Comparison of ENCODE assay signal across 23 cellular contexts in the genomic region with DNA sequence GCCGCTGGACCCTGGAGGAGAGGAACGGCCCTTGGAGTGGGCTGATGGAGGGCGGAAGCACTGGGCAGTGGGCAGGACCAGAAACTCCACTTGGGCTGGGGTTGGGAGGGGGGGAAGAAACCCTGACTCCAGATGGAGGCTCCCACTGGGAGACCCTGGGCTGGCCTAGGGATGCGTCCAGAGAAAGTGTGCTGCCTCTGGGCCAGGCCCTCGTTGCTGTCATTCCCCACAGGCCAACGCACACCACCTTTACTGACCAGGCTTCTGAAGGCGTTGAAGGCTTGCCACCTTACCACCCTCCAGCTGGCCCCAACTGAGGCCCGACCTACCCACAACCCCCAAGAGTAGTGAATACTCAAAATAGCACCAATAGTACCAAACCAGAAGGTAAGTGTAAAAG. TPM values are rescaled to one million over a fixed set of nuclear protein-coding genes. Genes with fewer than 3 reads are reported as not detected.
A peak's percentile ranks its signal among the peaks of the same experiment; 100 is the strongest.
DNase-seq lines count a peak whose midpoint lies in the region; ATAC-seq, FAIRE-seq and TF ChIP-seq lines count a peak whose summit lies in the region.
"Had no signal": no experiment of that assay in that cellular context is flagged by ENCODE, and none has a peak within 500 bp of the region (broad histone marks: within the 10 kb centered on the region; RNA-seq: fewer than 3 reads in every experiment).

No MANE protein-coding gene starts in this region.

- no peak overlapping the region for H3K9ac ChIP-seq in kidney (ENCODE audit: low read length in 2 of 2)
- H3K9ac ChIP-seq: BLaER1 had no signal

- H3K36me3 ChIP-seq in kidney (ENCODE audit: control insufficient read depth in 1 of 2, insufficient read depth in 2 of 2, low read length in 2 of 2) (peaks cover 7 to 21% of the 10 kb centered on the region in 2 donors), osteoblast (ENCODE audit: insufficient read depth, low read length) (peaks cover 19% of the 10 kb centered on the region)

- H3K4me2 ChIP-seq in osteoblast (ENCODE audit: insufficient read depth, low read length), result no peak overlapping the region
- H3K4me2 ChIP-seq: A549, BLaER1, GM23338 had no signal

- no peak for DNase-seq in activated naive CD8-positive, alpha-beta T cell treated with anti-CD3 and anti-CD28 coated beads, Interleukin-2, amount 50 U/mL, for 24 hours
- no peak for DNase-seq in activated naive CD8-positive, alpha-beta T cell treated with anti-CD3 and anti-CD28 coated beads for 36 hours
- DNase-seq in kidney, result peak; percentile 51
- peak; percentile 39 for DNase-seq in osteoblast (ENCODE audit: insufficient read length, low spot score, missing footprints)
- DNase-seq in AG08396 (ENCODE audit: low spot score), result no peak
- DNase-seq in activated T-cell treated with anti-CD3 and anti-CD28 coated beads, Interleukin-2, amount 50 U/mL, for 72 hours, result no peak
- DNase-seq in Kasumi-1 (lab: John Stamatoyannopoulos, UW), result no peak
- DNase-seq: CD4-positive, alpha-beta memory T cell; DMS153; DND-41; EL; H7; HFFc6 had no signal

- H4K20me1 ChIP-seq in osteoblast (ENCODE audit: insufficient read depth, low read length), result no peaks in the 10 kb centered on the region
- H4K20me1 ChIP-seq: BLaER1 had no signal

- H3K27me3 Mint-ChIP-seq in activated naive CD8-positive, alpha-beta T cell treated with anti-CD3 and anti-CD28 coated beads, Interleukin-2, amount 50 U/mL, for 24 hours, result peaks cover 5% of the 10 kb centered on the region
- peaks cover 8% of the 10 kb centered on the region for H3K27me3 Mint-ChIP-seq in activated naive CD8-positive, alpha-beta T cell treated with anti-CD3 and anti-CD28 coated beads for 36 hours
- peaks cover 6% of the 10 kb centered on the region for H3K27me3 Mint-ChIP-seq in activated T-cell treated with anti-CD3 and anti-CD28 coated beads, Interleukin-2, amount 50 U/mL, for 72 hours (ENCODE audit: low read depth)
- H3K27me3 Mint-ChIP-seq: CD4-positive, alpha-beta memory T cell had no signal

- peaks cover 44% of the 10 kb centered on the region for H3K4me1 Mint-ChIP-seq in activated naive CD8-positive, alpha-beta T cell treated with anti-CD3 and anti-CD28 coated beads, Interleukin-2, amount 50 U/mL, for 24 hours
- H3K4me1 Mint-ChIP-seq in activated naive CD8-positive, alpha-beta T cell treated with anti-CD3 and anti-CD28 coated beads for 36 hours, result peaks cover 22% of the 10 kb centered on the region
- H3K4me1 Mint-ChIP-seq in activated T-cell treated with anti-CD3 and anti-CD28 coated beads, Interleukin-2, amount 50 U/mL, for 72 hours (ENCODE audit: low read depth), result peaks cover 65% of the 10 kb centered on the region
- H3K4me1 Mint-ChIP-seq: CD14-positive monocyte, GM23338 had no signal

- H3K27ac ChIP-seq in kidney (ENCODE audit: low read depth in 2 of 2, low read length in 2 of 2) (no peak overlapping the region), osteoblast (ENCODE audit: low read depth, low read length) (no peak overlapping the region)
- H3K27ac ChIP-seq: 22Rv1, A549, BLaER1 had no signal

- no peaks in the 10 kb centered on the region for H3K79me2 ChIP-seq in osteoblast (ENCODE audit: insufficient read depth, low read length)

- H3K4me3 ChIP-seq in kidney (ENCODE audit: low read length in 2 of 2) (no peak overlapping the region), osteoblast (ENCODE audit: insufficient read depth, low read length) (no peak overlapping the region)
- H3K4me3 ChIP-seq: A549, BLaER1, GM23338 had no signal

- H3K27me3 ChIP-seq in osteoblast (ENCODE audit: insufficient read depth, low read length), result no peaks in the 10 kb centered on the region
- H3K27me3 ChIP-seq: BLaER1 had no signal

- H3K4me1 ChIP-seq in kidney (ENCODE audit: control insufficient read depth in 1 of 2, insufficient read depth in 1 of 2, low read depth in 1 of 2, low read length in 2 of 2) (peaks cover 0 to 3% of the 10 kb centered on the region in 2 donors), osteoblast (ENCODE audit: insufficient read depth, low read length) (peaks cover 4% of the 10 kb centered on the region)

- H3K27ac Mint-ChIP-seq in activated naive CD8-positive, alpha-beta T cell treated with anti-CD3 and anti-CD28 coated beads, Interleukin-2, amount 50 U/mL, for 24 hours, result peak overlapping the region; percentile 30
- no peak overlapping the region for H3K27ac Mint-ChIP-seq in activated naive CD8-positive, alpha-beta T cell treated with anti-CD3 and anti-CD28 coated beads for 36 hours
- H3K27ac Mint-ChIP-seq in activated T-cell treated with anti-CD3 and anti-CD28 coated beads, Interleukin-2, amount 50 U/mL, for 72 hours, result no peak overlapping the region
- H3K27ac Mint-ChIP-seq: HFFc6 had no signal

- no peak overlapping the region for H3K4me3 Mint-ChIP-seq in activated naive CD8-positive, alpha-beta T cell treated with anti-CD3 and anti-CD28 coated beads, Interleukin-2, amount 50 U/mL, for 24 hours
- H3K4me3 Mint-ChIP-seq in activated naive CD8-positive, alpha-beta T cell treated with anti-CD3 and anti-CD28 coated beads for 36 hours, result no peak overlapping the region
- H3K4me3 Mint-ChIP-seq in activated T-cell treated with anti-CD3 and anti-CD28 coated beads, Interleukin-2, amount 50 U/mL, for 72 hours, result no peak overlapping the region
- H3K4me3 Mint-ChIP-seq: CD14-positive monocyte, GM23338, HFFc6 had no signal

- no peak overlapping the region for H2AFZ ChIP-seq in osteoblast (ENCODE audit: low read length)
- H2AFZ ChIP-seq: GM23338 had no signal

- no peak for FAIRE-seq in kidney (lab: Jason Lieb, UNC)
- FAIRE-seq: A549, GM12892, GM18507, HTR-8/SVneo had no signal

- H3K36me3 Mint-ChIP-seq in activated naive CD8-positive, alpha-beta T cell treated with anti-CD3 and anti-CD28 coated beads, Interleukin-2, amount 50 U/mL, for 24 hours (ENCODE audit: low read depth), result peaks cover 17% of the 10 kb centered on the region
- H3K36me3 Mint-ChIP-seq in activated naive CD8-positive, alpha-beta T cell treated with anti-CD3 and anti-CD28 coated beads for 36 hours, result peaks cover 14% of the 10 kb centered on the region
- peaks cover 11 to 12% of the 10 kb centered on the region in 2 donors for H3K36me3 Mint-ChIP-seq in activated T-cell treated with anti-CD3 and anti-CD28 coated beads, Interleukin-2, amount 50 U/mL, for 72 hours (ENCODE audit: insufficient read depth in 2 of 2)

- H3K9me3 ChIP-seq in kidney (ENCODE audit: control insufficient read depth in 1 of 2, low read length in 2 of 2) (no peaks in the 10 kb centered on the region), osteoblast (ENCODE audit: low read depth, low read length) (no peaks in the 10 kb centered on the region)
- H3K9me3 ChIP-seq: A549 had no signal

- ATAC-seq in activated naive CD8-positive, alpha-beta T cell treated with anti-CD3 and anti-CD28 coated beads, Interleukin-2, amount 50 U/mL, for 24 hours, result no peak
- ATAC-seq in activated T-cell treated with anti-CD3 and anti-CD28 coated beads, Interleukin-2, amount 50 U/mL, for 72 hours (replicated peaks in 1 of 2), result no peak
- ATAC-seq: A549, HCT116 had no signal

- intact Hi-C loops in kidney (cut with DNase I), result no loop called here

- no peaks in the 10 kb centered on the region for H3K9me3 Mint-ChIP-seq in activated naive CD8-positive, alpha-beta T cell treated with anti-CD3 and anti-CD28 coated beads, Interleukin-2, amount 50 U/mL, for 24 hours
- H3K9me3 Mint-ChIP-seq in activated naive CD8-positive, alpha-beta T cell treated with anti-CD3 and anti-CD28 coated beads for 36 hours, result no peaks in the 10 kb centered on the region
- H3K9me3 Mint-ChIP-seq in activated T-cell treated with anti-CD3 and anti-CD28 coated beads, Interleukin-2, amount 50 U/mL, for 72 hours, result peaks cover 0 to under 1% of the 10 kb centered on the region in 2 donors
- H3K9me3 Mint-ChIP-seq: CD4-positive, alpha-beta memory T cell; GM23338; HFFc6 had no signal

- no peak for TF ChIP-seq CTCF in kidney (IDR thresholded peaks at IDR 0.05; ENCODE audit: borderline replicate concordance, extremely low read depth, insufficient read depth)
- TF ChIP-seq CTCF in osteoblast (IDR thresholded peaks at IDR 0.05; ENCODE audit: extremely low read depth, low read depth, low read length), result no peak

RNA-seq across cellular contexts. Expression of a gene that starts 8.4 kb away (rescaled TPM):
- total RNA-seq in activated naive CD8-positive, alpha-beta T cell treated with anti-CD3 and anti-CD28 coated beads for 36 hours, result 1 to 10 TPM; 1.3 to 1.6 TPM
- 0.66 TPM for total RNA-seq in kidney
- not detected for polyA plus RNA-seq in kidney (ENCODE audit: insufficient read depth, low read depth, low replicate concordance)
- 0.29 and 0.36 TPM in 2 replicates for total RNA-seq in osteoblast
- 10 to 100 TPM; 12.9 to 14.9 TPM for total RNA-seq in activated T-cell treated with anti-CD3 and anti-CD28 coated beads, Interleukin-2, amount 50 U/mL, for 72 hours
- polyA plus RNA-seq: CD14-positive monocyte had no signal

RNA-seq across cellular contexts. Expression of a gene that starts 28.4 kb away (rescaled TPM):
- under 1 TPM in 1 of 2 experiments, not detected in 1; 0.16 TPM for total RNA-seq in activated naive CD8-positive, alpha-beta T cell treated with anti-CD3 and anti-CD28 coated beads for 36 hours
- total RNA-seq in kidney (0.91 TPM), osteoblast (not detected in 2 replicates)
- 6.7 TPM for polyA plus RNA-seq in kidney (ENCODE audit: insufficient read depth, low read depth, low replicate concordance)
- total RNA-seq in activated T-cell treated with anti-CD3 and anti-CD28 coated beads, Interleukin-2, amount 50 U/mL, for 72 hours, result 1 to 10 TPM in 1 of 2 donors, under 1 TPM in 1; 0.72 to 1.7 TPM
- total RNA-seq: G401 had no signal
- polyA plus RNA-seq: CD14-positive monocyte, GM23338 had no signal

RNA-seq across cellular contexts. Expression of a gene that starts 58.8 kb away (rescaled TPM):
- total RNA-seq in activated naive CD8-positive, alpha-beta T cell treated with anti-CD3 and anti-CD28 coated beads for 36 hours, result 10 to 100 TPM; 57.3 to 61.1 TPM
- 35.4 TPM for total RNA-seq in kidney
- 8.0 TPM for polyA plus RNA-seq in kidney (ENCODE audit: insufficient read depth, low read depth, low replicate concordance)
- 11.9 and 13.8 TPM in 2 replicates for total RNA-seq in osteoblast
- total RNA-seq in activated T-cell treated with anti-CD3 and anti-CD28 coated beads, Interleukin-2, amount 50 U/mL, for 72 hours, result 10 to 100 TPM; 43.5 to 48.5 TPM

Comparison
In these comparisons a context has a peak if more than half of its experiments do, and no peak if none do; other contexts are left out.
1. DNase-seq: peak in kidney (single experiment) and osteoblast (single experiment); none in activated naive CD8-positive, alpha-beta T cell treated with anti-CD3 and anti-CD28 coated beads, Interleukin-2, amount 50 U/mL, for 24 hours (single experiment), activated naive CD8-positive, alpha-beta T cell treated with anti-CD3 and anti-CD28 coated beads for 36 hours (single experiment), AG08396 (single experiment), activated T-cell treated with anti-CD3 and anti-CD28 coated beads, Interleukin-2, amount 50 U/mL, for 72 hours (0 of 2) and Kasumi-1 (0 of 2).